Comparison of ENCODE assay signal across 11 cellular contexts in the genomic region with DNA sequence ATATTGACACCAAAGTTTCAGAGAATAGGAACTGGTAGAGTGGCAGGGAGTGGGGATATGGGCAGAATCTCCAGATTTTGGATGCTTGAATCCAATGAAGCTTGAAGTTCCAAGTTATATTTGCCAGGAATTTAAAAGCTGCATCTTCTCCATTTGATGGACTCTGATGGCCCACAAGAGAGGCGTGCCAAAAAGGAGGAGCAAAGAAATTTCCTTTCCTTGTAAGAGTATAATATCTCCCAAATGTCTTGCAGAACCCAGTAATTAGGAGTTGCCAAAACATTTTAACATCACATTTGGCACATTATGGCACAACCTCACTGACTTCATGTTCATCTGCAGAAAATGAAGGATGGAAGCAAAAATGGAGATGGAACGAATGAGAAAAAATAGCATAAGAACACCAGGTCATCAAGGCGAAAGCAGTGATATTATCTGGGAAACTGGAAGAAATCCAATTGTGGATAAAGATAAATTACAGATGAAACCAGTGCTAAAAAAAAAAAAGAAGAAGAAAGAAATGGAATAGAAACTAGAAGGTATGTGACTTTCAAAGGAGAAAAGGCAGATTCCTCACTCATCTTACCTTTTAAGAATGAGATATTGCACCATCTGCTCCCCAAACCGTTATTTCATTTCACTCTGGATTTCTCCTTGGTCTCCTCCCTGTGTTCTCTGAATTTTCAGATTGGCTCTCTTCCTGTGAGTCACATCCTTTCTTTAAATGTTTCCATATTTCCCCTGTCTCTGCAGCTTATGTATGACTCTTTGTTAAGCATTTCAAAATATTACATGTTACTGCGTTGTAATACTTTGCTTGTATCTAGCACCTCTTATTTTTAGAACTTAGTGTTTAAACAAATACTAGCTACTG. TPM values are rescaled to one million over a fixed set of nuclear protein-coding genes. Genes with fewer than 3 reads are reported as not detected.
A peak's percentile ranks its signal among the peaks of the same experiment; 100 is the strongest.
DNase-seq lines count a peak whose midpoint lies in the region; ATAC-seq and TF ChIP-seq lines count a peak whose summit lies in the region.
"Had no signal": no experiment of that assay in that cellular context is flagged by ENCODE, and none has a peak within 500 bp of the region (broad histone marks: within the 10 kb centered on the region; RNA-seq: fewer than 3 reads in every experiment).

No MANE protein-coding gene starts in this region.

- DNase-seq in HFFc6, result peak; percentile 87
- peak in 1 of 2 experiments; percentile 52 for DNase-seq in SJSA1 (ENCODE audit: low read depth in 1 of 2, low spot score in 2 of 2)
- peak; percentile 94 for DNase-seq in fibroblast of peridontal ligament (ENCODE audit: extremely low read depth)
- DNase-seq in CD8-positive, alpha-beta T cell, result no peak
- no peak for DNase-seq in effector CD8-positive, alpha-beta T cell (lab: John Stamatoyannopoulos, UW)
- no peak for DNase-seq in stimulated activated effector memory CD8-positive, alpha-beta T cell treated with anti-CD3 and anti-CD28 coated beads, Interleukin-12 subunit alpha, Interleukin-12 subunit beta, amount 100 ng/mL, for 72 hours (ENCODE audit: low spot score in 2 of 2)
- DNase-seq: naive thymus-derived CD8-positive, alpha-beta T cell; NCI-H187; spleen had no signal

- no peak for ATAC-seq in CD8-positive, alpha-beta T cell
- ATAC-seq in GM19452 (IDR thresholded peaks at IDR 0.05; ENCODE audit: unreplicated experiment), result no peak
- ATAC-seq in stimulated activated effector memory CD8-positive, alpha-beta T cell treated with anti-CD3 and anti-CD28 coated beads, Interleukin-12 subunit alpha, Interleukin-12 subunit beta, amount 100 ng/mL, for 72 hours, result no peak
- ATAC-seq: naive thymus-derived CD8-positive, alpha-beta T cell had no signal

- no peaks in the 10 kb centered on the region for H3K36me3 ChIP-seq in SJSA1
- no peaks in the 10 kb centered on the region for H3K36me3 ChIP-seq in CD8-positive, alpha-beta T cell (ENCODE audit: insufficient read depth, low read length)
- H3K36me3 ChIP-seq: spleen had no signal

- CTCF ChIA-PET in CD8-positive, alpha-beta T cell (lab: Charles Lee), result no interaction called here

- no peaks in the 10 kb centered on the region for H3K27me3 ChIP-seq in SJSA1 (replicated peaks)
- H3K27me3 ChIP-seq in CD8-positive, alpha-beta T cell (ENCODE audit: insufficient read depth, low read length), result no peaks in the 10 kb centered on the region
- H3K27me3 ChIP-seq: spleen had no signal

- peak overlapping the region; percentile 6; the same call in 1 of the 2 replicates for H3K4me3 ChIP-seq in SJSA1
- H3K4me3 ChIP-seq in CD8-positive, alpha-beta T cell (ENCODE audit: low read depth, low read length), result no peak overlapping the region
- H3K4me3 ChIP-seq: spleen had no signal

- no peak for TF ChIP-seq CTCF in HFFc6 (IDR thresholded peaks at IDR 0.05)
- TF ChIP-seq CTCF in CD8-positive, alpha-beta T cell (IDR thresholded peaks at IDR 0.05), result no peak

- no peaks in the 10 kb centered on the region for H3K9me3 ChIP-seq in SJSA1 (replicated peaks)
- H3K9me3 ChIP-seq in CD8-positive, alpha-beta T cell (ENCODE audit: low read length), result no peaks in the 10 kb centered on the region
- H3K9me3 ChIP-seq: spleen had no signal

- peaks cover 31% of the 10 kb centered on the region for H3K4me1 ChIP-seq in SJSA1 (replicated peaks)
- H3K4me1 ChIP-seq in CD8-positive, alpha-beta T cell (ENCODE audit: insufficient read depth, low read length), result no peaks in the 10 kb centered on the region
- H3K4me1 ChIP-seq: spleen had no signal

- H3K4me3 Mint-ChIP-seq in HFFc6, result peak overlapping the region; percentile 82
- H3K4me3 Mint-ChIP-seq in CD8-positive, alpha-beta T cell, result no peak overlapping the region
- no peak overlapping the region for H3K4me3 Mint-ChIP-seq in stimulated activated effector memory CD8-positive, alpha-beta T cell treated with anti-CD3 and anti-CD28 coated beads, Interleukin-12 subunit alpha, Interleukin-12 subunit beta, amount 100 ng/mL, for 72 hours
- H3K4me3 Mint-ChIP-seq: naive thymus-derived CD8-positive, alpha-beta T cell had no signal

- H3K27ac ChIP-seq in SJSA1, result peak overlapping the region; percentile 79
- H3K27ac ChIP-seq in CD8-positive, alpha-beta T cell (ENCODE audit: low read depth, low read length), result no peak overlapping the region
- H3K27ac ChIP-seq: spleen, VCaP had no signal

- H3K27me3 Mint-ChIP-seq in HFFc6 (ENCODE audit: insufficient read depth), result no peaks in the 10 kb centered on the region
- no peaks in the 10 kb centered on the region for H3K27me3 Mint-ChIP-seq in CD8-positive, alpha-beta T cell (ENCODE audit: low read depth)

- intact Hi-C loops in CD8-positive, alpha-beta T cell (cut with DNase I, micrococcal nuclease), result no loop called here

- peaks cover 14% of the 10 kb centered on the region; the same call in 1 of the 2 replicates for H3K36me3 Mint-ChIP-seq in HFFc6 (ENCODE audit: low read depth)
- H3K36me3 Mint-ChIP-seq in CD8-positive, alpha-beta T cell, result no peaks in the 10 kb centered on the region
- no peaks in the 10 kb centered on the region for H3K36me3 Mint-ChIP-seq in stimulated activated effector memory CD8-positive, alpha-beta T cell treated with anti-CD3 and anti-CD28 coated beads, Interleukin-12 subunit alpha, Interleukin-12 subunit beta, amount 100 ng/mL, for 72 hours
- H3K36me3 Mint-ChIP-seq: naive thymus-derived CD8-positive, alpha-beta T cell had no signal

- POLR2A ChIA-PET in CD8-positive, alpha-beta T cell (lab: Charles Lee), result no interaction called here

- peaks cover 48% of the 10 kb centered on the region for H3K4me1 Mint-ChIP-seq in HFFc6 (ENCODE audit: low read depth)
- no peaks in the 10 kb centered on the region for H3K4me1 Mint-ChIP-seq in CD8-positive, alpha-beta T cell (ENCODE audit: low read depth)
- no peaks in the 10 kb centered on the region for H3K4me1 Mint-ChIP-seq in stimulated activated effector memory CD8-positive, alpha-beta T cell treated with anti-CD3 and anti-CD28 coated beads, Interleukin-12 subunit alpha, Interleukin-12 subunit beta, amount 100 ng/mL, for 72 hours
- H3K4me1 Mint-ChIP-seq: naive thymus-derived CD8-positive, alpha-beta T cell had no signal

- H3K27ac Mint-ChIP-seq in HFFc6, result peak overlapping the region; percentile 86
- H3K27ac Mint-ChIP-seq in CD8-positive, alpha-beta T cell, result no peak overlapping the region
- H3K27ac Mint-ChIP-seq in stimulated activated effector memory CD8-positive, alpha-beta T cell treated with anti-CD3 and anti-CD28 coated beads, Interleukin-12 subunit alpha, Interleukin-12 subunit beta, amount 100 ng/mL, for 72 hours, result no peak overlapping the region
- H3K27ac Mint-ChIP-seq: naive thymus-derived CD8-positive, alpha-beta T cell had no signal

- no peaks in the 10 kb centered on the region for H3K9me3 Mint-ChIP-seq in HFFc6
- peaks cover 2% of the 10 kb centered on the region for H3K9me3 Mint-ChIP-seq in CD8-positive, alpha-beta T cell
- peaks cover 13% of the 10 kb centered on the region for H3K9me3 Mint-ChIP-seq in stimulated activated effector memory CD8-positive, alpha-beta T cell treated with anti-CD3 and anti-CD28 coated beads, Interleukin-12 subunit alpha, Interleukin-12 subunit beta, amount 100 ng/mL, for 72 hours

RNA-seq across cellular contexts. Expression of a gene that starts 13.5 kb away (rescaled TPM):
- total RNA-seq in HFFc6 (2021; fragmentation: NEBNext Ultra II Directional; extraction: Animal tissue kit (Norgen Biotek cat#: 25700)), result 10 to 100 TPM; 31.1 to 59.0 (median 37.1) TPM
- total RNA-seq in SJSA1 (2014; rRNA removed; shearing (Covaris generic)), result 15.8 and 17.0 TPM in 2 replicates
- not detected for total RNA-seq in CD8-positive, alpha-beta T cell
- total RNA-seq: naive thymus-derived CD8-positive, alpha-beta T cell had no signal

Comparison
In these comparisons a context has a peak if more than half of its experiments do, and no peak if none do; other contexts are left out.
1. DNase-seq: peak in HFFc6 (single experiment) and fibroblast of peridontal ligament (single experiment); none in CD8-positive, alpha-beta T cell (0 of 7), effector CD8-positive, alpha-beta T cell (single experiment) and stimulated activated effector memory CD8-positive, alpha-beta T cell treated with anti-CD3 and anti-CD28 coated beads, Interleukin-12 subunit alpha, Interleukin-12 subunit beta, amount 100 ng/mL, for 72 hours (0 of 2).
2. RNA of a gene that starts 13.5 kb away (total RNA-seq): 31.1 to 59.0 TPM in HFFc6 and 15.8 to 17.0 TPM in SJSA1; not detected in CD8-positive, alpha-beta T cell; every median in the first group is over 10 times any median in the second.